ENCODE assay signal across 10 cellular contexts in genomic region chr13:109780880-109781383, GRCh38. TPM values are rescaled to one million over a fixed set of nuclear protein-coding genes. Genes with fewer than 3 reads are reported as not detected.
DNase-seq lines count a peak whose midpoint lies in the region; ATAC-seq and TF ChIP-seq lines count a peak whose summit lies in the region.
"Had no signal": no experiment of that assay in that cellular context is flagged by ENCODE, and none has a peak within 500 bp of the region (broad histone marks: within the 10 kb centered on the region; RNA-seq: fewer than 3 reads in every experiment).

No MANE protein-coding gene starts in this region.

- H3K27me3 ChIP-seq in ascending aorta: no peaks in the 10 kb centered on the region
- no peaks in the 10 kb centered on the region for H3K27me3 ChIP-seq in right lobe of liver

- peak in 2 of 4 donors; percentile 3 to 6 for ATAC-seq in right lobe of liver
- ATAC-seq in GM19395 (IDR thresholded peaks at IDR 0.05; ENCODE audit: unreplicated experiment): no peak
- ATAC-seq in GM21619 (IDR thresholded peaks at IDR 0.05; ENCODE audit: unreplicated experiment): no peak

- H3K27me3 Mint-ChIP-seq in T-helper 2 cell treated with Interferon-gamma antibody and Interleukin-4, amounts not matched to agents 5 μg/mL and 100 μg/mL, for 36 hours (ENCODE audit: low read depth): no peaks in the 10 kb centered on the region

- 20% methylated on average over 6 of the region's 10 CpGs for WGBS in right lobe of liver (ENCODE audit: insufficient coverage, low coverage, low lambda C conversion rate, missing lambda C conversion rate)

- no peak for TF ChIP-seq POLR2A in right lobe of liver (IDR thresholded peaks at IDR 0.05)

- H3K4me3 ChIP-seq in ascending aorta (peak overlapping the region; percentile 85), right lobe of liver (peak overlapping the region; percentile 39 to 54 (median 53))

- H3K27ac ChIP-seq in ascending aorta (peak overlapping the region in 1 of 2 donors; percentile 81), right lobe of liver (peak overlapping the region; percentile 22 to 91 (median 69)), temporal lobe (ENCODE audit: low read depth, low read length) (peak overlapping the region; percentile 27)
- H3K27ac ChIP-seq: C4-2B had no signal

- peak overlapping the region; percentile 76 for H3K4me3 Mint-ChIP-seq in T-helper 2 cell treated with Interferon-gamma antibody and Interleukin-4, amounts not matched to agents 5 μg/mL and 100 μg/mL, for 36 hours

- H3K4me1 ChIP-seq in ascending aorta: peaks cover 15 to 24% of the 10 kb centered on the region in 2 donors
- H3K4me1 ChIP-seq in right lobe of liver: peaks cover 0 to 50% (median 11%) of the 10 kb centered on the region in 4 donors

- peak overlapping the region; percentile 55 for H3K27ac Mint-ChIP-seq in T-helper 2 cell treated with Interferon-gamma antibody and Interleukin-4, amounts not matched to agents 5 μg/mL and 100 μg/mL, for 36 hours

- peaks cover 22% of the 10 kb centered on the region for H3K36me3 Mint-ChIP-seq in T-helper 2 cell treated with Interferon-gamma antibody and Interleukin-4, amounts not matched to agents 5 μg/mL and 100 μg/mL, for 36 hours (ENCODE audit: low read depth)

- TF ChIP-seq CTCF in ascending aorta (IDR thresholded peaks at IDR 0.05): no peak
- no peak for TF ChIP-seq CTCF in right lobe of liver (IDR thresholded peaks at IDR 0.05)

- H3K9me3 Mint-ChIP-seq in T-helper 2 cell treated with Interferon-gamma antibody and Interleukin-4, amounts not matched to agents 5 μg/mL and 100 μg/mL, for 36 hours: no peaks in the 10 kb centered on the region

- H3K36me3 ChIP-seq in ascending aorta (peaks cover 35 to 55% of the 10 kb centered on the region in 2 donors), right lobe of liver (peaks cover 0 to 25% (median 10%) of the 10 kb centered on the region in 4 donors)

- H3K9me3 ChIP-seq in ascending aorta (no peaks in the 10 kb centered on the region), right lobe of liver (no peaks in the 10 kb centered on the region)

- peaks cover 44% of the 10 kb centered on the region for H3K4me1 Mint-ChIP-seq in T-helper 2 cell treated with Interferon-gamma antibody and Interleukin-4, amounts not matched to agents 5 μg/mL and 100 μg/mL, for 36 hours (ENCODE audit: low read depth)

- intact Hi-C loops in ascending aorta (cut with DNase I): loop anchor here (2.0 to 10.0 kb wide), 3 partner anchors 396 to 1566 kb away; partner anchors contain the start of genes ABHD13 and LIG4
- intact Hi-C loops in right lobe of liver (cut with DNase I): loop anchor here (10.0 kb wide), 1 partner anchor 636 kb away; no protein-coding TSS in a partner anchor

- DNase-seq in T-helper 2 cell treated with Interferon-gamma antibody and Interleukin-4, amounts not matched to agents 5 μg/mL and 100 μg/mL, for 36 hours (ENCODE audit: low spot score): no peak
- DNase-seq in T-helper 2 cell (no peak), ascending aorta (ENCODE audit: low spot score in 2 of 2) (no peak), right lobe of liver (peak in 1 of 3 donors; percentile 45), midbrain (lab: John Stamatoyannopoulos, UW) (no peak)
- DNase-seq: stimulated activated CD4-positive, alpha-beta T cell treated with anti-CD3 and anti-CD28 coated beads, Interleukin-1b, Interleukin-23, amount 100 ng/mL, for 48 hours had no signal

RNA-seq across cellular contexts. Expression of gene IRS2, which starts 5.5 kb away (rescaled TPM):
- total RNA-seq in ascending aorta (42.4 TPM), right lobe of liver (10 to 100 TPM in 4 of 6 experiments, 1 to 10 TPM in 2; 8.8 to 26.0 (median 17.5) TPM), temporal lobe (16.7 TPM)
